8 cellular contexts compared by ENCODE assay signal in the genomic region with DNA sequence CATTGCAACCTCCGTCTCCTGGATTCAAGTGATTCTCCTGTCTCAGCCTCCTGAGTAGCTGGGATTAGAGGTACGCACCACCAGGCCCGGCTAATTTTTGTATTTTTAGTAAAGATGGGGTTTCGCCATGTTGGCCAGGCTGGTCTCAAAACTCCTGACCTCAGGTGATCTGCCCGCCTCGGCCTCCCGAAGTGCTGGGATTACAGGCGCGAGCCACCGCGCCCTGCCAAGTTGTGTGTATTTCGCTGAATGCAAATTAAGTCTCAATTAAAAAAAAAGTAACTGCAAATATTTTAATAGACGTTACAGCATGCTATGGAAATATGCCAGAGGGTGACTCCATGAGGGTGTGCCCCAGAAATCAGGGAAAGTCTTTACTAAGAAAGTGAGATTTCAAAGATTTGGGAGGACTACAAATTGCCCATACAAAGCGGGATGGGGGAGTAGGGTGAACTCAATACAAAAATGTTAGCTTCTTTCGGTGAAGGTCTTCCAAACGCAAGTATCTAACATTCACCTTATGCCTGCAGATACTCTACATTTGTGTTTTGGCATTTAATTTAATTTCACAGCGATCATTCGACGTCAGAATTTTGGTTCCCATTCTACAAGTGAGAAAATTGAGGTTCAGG.
DNase-seq lines count a peak whose midpoint lies in the region; ATAC-seq and TF ChIP-seq lines count a peak whose summit lies in the region.

No MANE protein-coding gene starts in this region.

- peaks cover 2 to 3% of the 10 kb centered on the region in 2 experiments; a peak in 1 of 5 replicates for H3K9me3 Mint-ChIP-seq in H9

- H2AK5ac ChIP-seq in H9 (ENCODE audit: insufficient read length, low read length): no peak overlapping the region

- H3K4me3 ChIP-seq in WI38 (ENCODE audit: low read depth, low read length) (peak overlapping the region; percentile 57), right cardiac atrium (ENCODE audit: low read length) (peak overlapping the region; percentile 82), skin epidermis (peak overlapping the region; percentile 47 to 77 (median 65))

- no peaks in the 10 kb centered on the region for H3K79me2 ChIP-seq in H9 (ENCODE audit: insufficient read depth, low read length)

- H3K4me1 ChIP-seq in H9 (ENCODE audit: insufficient read depth, low read length): no peaks in the 10 kb centered on the region
- H3K4me1 ChIP-seq in right cardiac atrium (ENCODE audit: control insufficient read depth, insufficient read depth, low read length): no peaks in the 10 kb centered on the region

- no peak overlapping the region for H2BK5ac ChIP-seq in H9 (ENCODE audit: insufficient read length, low read length)

- WGBS in H9 (ENCODE audit: extremely low coverage, insufficient read length, low lambda C conversion rate): no CpG with 5 or more reads among the region's 19 CpGs
- 86% methylated on average over 19 of the region's 19 CpGs for WGBS in right cardiac atrium

- TF ChIP-seq CTCF in H9 (conservative IDR thresholded peaks at IDR 0.05) (no peak), WI38 (IDR thresholded peaks at IDR 0.05; ENCODE audit: low read depth, low read length) (no peak)

- peaks cover 0 to 12% (median 3%) of the 10 kb centered on the region in 3 experiments; a peak in 5 of 7 replicates for H3K36me3 Mint-ChIP-seq in H9 (ENCODE audit: insufficient read depth in 1 of 3, low read depth in 3 of 3)

- H3K9ac ChIP-seq in H9 (ENCODE audit: extremely low read depth, insufficient read length, low read length): peak overlapping the region; percentile 69

- no peak overlapping the region for H2BK15ac ChIP-seq in H9 (ENCODE audit: low read depth, low read length)

- H3K56ac ChIP-seq in H9 (ENCODE audit: insufficient read length, low read depth, low read length): no peak overlapping the region

- H4K8ac ChIP-seq in H9 (replicated peaks; ENCODE audit: insufficient read length, low read depth, low read length): no peak overlapping the region

- H4K5ac ChIP-seq in H9 (ENCODE audit: insufficient read length, low read depth, low read length): peak overlapping the region; percentile 15

- H3K4me2 ChIP-seq in H9 (ENCODE audit: insufficient read depth, insufficient read length, low read length): peak overlapping the region; percentile 39

- H2BK20ac ChIP-seq in H9 (ENCODE audit: low read depth, low read length, poor library complexity, severe bottlenecking): no peak overlapping the region

- H3K27me3 ChIP-seq in H9 (ENCODE audit: insufficient read depth, low read length) (no peaks in the 10 kb centered on the region), right cardiac atrium (ENCODE audit: control insufficient read depth, insufficient read depth) (no peaks in the 10 kb centered on the region)

- H3K27ac ChIP-seq in H9 (ENCODE audit: insufficient read length, low read depth, low read length) (peak overlapping the region; percentile 91), right cardiac atrium (ENCODE audit: low read length) (peak overlapping the region; percentile 73), skin epidermis (peak overlapping the region; percentile 62 to 98 (median 92))

- peaks cover 13 to 15% of the 10 kb centered on the region in 2 experiments for H3K4me1 Mint-ChIP-seq in H9

- H3T11ph ChIP-seq in H9 (ENCODE audit: low read length): no peak overlapping the region

- H3K23ac ChIP-seq in H9 (ENCODE audit: insufficient read length, low read depth, low read length): no peak overlapping the region

- no peaks in the 10 kb centered on the region for H3K79me1 ChIP-seq in H9 (ENCODE audit: insufficient read depth, low read depth, low read length, poor library complexity, severe bottlenecking)

- peak overlapping the region; percentile 78 to 85 for H3K4me3 Mint-ChIP-seq in H9

- DNase-seq in H9 (no peak), right cardiac atrium (no peak), amygdala (lab: John Stamatoyannopoulos, UW) (no peak), A172 (ENCODE audit: low spot score) (no peak), T1000 (lab: John Stamatoyannopoulos, UW) (no peak), head of caudate nucleus (no peak)

- no peak overlapping the region for H2BK120ac ChIP-seq in H9 (ENCODE audit: low read depth, low read length, poor library complexity, severe bottlenecking)

- no peak overlapping the region; the same call in 1 of the 2 replicates for H3K4ac ChIP-seq in H9 (ENCODE audit: low read depth, low read length)

- H3K27me3 Mint-ChIP-seq in H9 (ENCODE audit: low read depth): peaks cover 3% of the 10 kb centered on the region; the same call in 1 of the 2 replicates

- H2BK12ac ChIP-seq in H9 (ENCODE audit: insufficient read length, low read depth, low read length): no peak overlapping the region

- H3K23me2 ChIP-seq in H9 (ENCODE audit: insufficient read length, low read depth, low read length, poor library complexity, severe bottlenecking): peaks cover 4% of the 10 kb centered on the region

- intact Hi-C loops in right cardiac atrium (cut with DNase I): no loop called here
- intact Hi-C loops in head of caudate nucleus (cut with DNase I): no loop called here

- peak overlapping the region; percentile 96 to 98 (median 98) for H3K27ac Mint-ChIP-seq in H9

- no peak overlapping the region for H2AFZ ChIP-seq in H9 (ENCODE audit: low read length)

- no peaks in the 10 kb centered on the region for H4K20me1 ChIP-seq in H9 (ENCODE audit: control insufficient read depth, insufficient read depth, insufficient read length)

- no peak overlapping the region for H4K91ac ChIP-seq in H9 (ENCODE audit: insufficient read length, low read depth, low read length)

- H3K9me3 ChIP-seq in H9 (ENCODE audit: control insufficient read depth, low read depth, low read length): no peaks in the 10 kb centered on the region
- no peaks in the 10 kb centered on the region for H3K9me3 ChIP-seq in right cardiac atrium (ENCODE audit: control insufficient read depth, low read length)

- ATAC-seq in right cardiac atrium: no peak

- no peak overlapping the region for H3K18ac ChIP-seq in H9 (ENCODE audit: insufficient read length, low read depth, low read length)

- H3K14ac ChIP-seq in H9 (ENCODE audit: insufficient read depth, low read length): no peak overlapping the region; the same call in 1 of the 2 replicates
